17 cellular contexts compared by ENCODE assay signal in the genomic region with DNA sequence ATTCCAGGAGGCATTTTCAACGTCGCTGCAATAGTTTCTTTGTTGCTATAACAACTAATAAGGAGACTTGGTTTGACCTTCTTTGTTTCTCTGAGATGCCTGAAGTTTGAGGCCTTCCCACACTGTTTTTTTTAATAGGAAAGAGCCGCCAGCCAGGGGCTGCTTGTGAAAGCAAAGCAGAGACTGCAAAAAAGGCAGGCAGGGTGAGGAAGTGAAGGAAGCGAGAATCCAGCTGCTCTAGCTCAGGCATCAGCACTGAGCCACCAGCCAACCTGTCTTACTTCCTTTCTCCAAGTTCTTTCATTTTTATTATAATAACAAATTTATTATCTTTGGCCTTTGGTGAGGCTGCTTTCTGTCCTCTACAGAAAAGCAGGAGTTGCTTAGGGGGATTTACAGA.
A peak's percentile ranks its signal among the peaks of the same experiment; 100 is the strongest.
DNase-seq lines count a peak whose midpoint lies in the region; ATAC-seq and TF ChIP-seq lines count a peak whose summit lies in the region.
"Had no signal": no experiment of that assay in that cellular context is flagged by ENCODE, and none has a peak within 500 bp of the region (broad histone marks: within the 10 kb centered on the region; RNA-seq: fewer than 3 reads in every experiment).

No MANE protein-coding gene starts in this region.

- peaks cover 3% of the 10 kb centered on the region; the same call in 1 of the 3 replicates for H3K4me1 Mint-ChIP-seq in GM23338
- H3K4me1 Mint-ChIP-seq in brain, result peaks cover 41% of the 10 kb centered on the region
- no peaks in the 10 kb centered on the region for H3K4me1 Mint-ChIP-seq in stimulated activated effector memory CD8-positive, alpha-beta T cell treated with anti-CD3 and anti-CD28 coated beads, Interleukin-12 subunit alpha, Interleukin-12 subunit beta, amount 100 ng/mL, for 72 hours

- ATAC-seq in GM23338, result no peak
- no peak for ATAC-seq in stimulated activated effector memory CD8-positive, alpha-beta T cell treated with anti-CD3 and anti-CD28 coated beads, Interleukin-12 subunit alpha, Interleukin-12 subunit beta, amount 100 ng/mL, for 72 hours
- ATAC-seq: CD8-positive, alpha-beta T cell; HepG2 had no signal

- H3K27me3 Mint-ChIP-seq in GM23338 (ENCODE audit: insufficient read depth, low read depth, poor library complexity) (peaks cover 3% of the 10 kb centered on the region), brain (no peaks in the 10 kb centered on the region)

- H3K4me1 ChIP-seq in GM23338 (ENCODE audit: insufficient read depth) (peaks cover 6% of the 10 kb centered on the region; the same call in 1 of the 2 replicates), hepatocyte (ENCODE audit: insufficient read depth) (no peaks in the 10 kb centered on the region)
- H3K4me1 ChIP-seq: BE2C had no signal

- TF ChIP-seq CTCF in GM23338 (conservative IDR thresholded peaks at IDR 0.05; ENCODE audit: low read depth in 2 of 2) (no peak), brain (conservative IDR thresholded peaks at IDR 0.05) (no peak), hepatocyte (IDR thresholded peaks at IDR 0.05; ENCODE audit: poor library complexity) (no peak), neural cell (IDR thresholded peaks at IDR 0.05; ENCODE audit: poor library complexity, severe bottlenecking) (no peak)

- H3K79me2 ChIP-seq in GM23338 (replicated peaks; ENCODE audit: insufficient read depth) (no peaks in the 10 kb centered on the region), hepatocyte (no peaks in the 10 kb centered on the region), neural cell (replicated peaks; ENCODE audit: insufficient read depth, low read length) (no peaks in the 10 kb centered on the region)

- H3F3A ChIP-seq in GM23338 (replicated peaks; ENCODE audit: low read depth) (no peaks in the 10 kb centered on the region), neural cell (ENCODE audit: insufficient read depth, low read length, poor library complexity, severe bottlenecking) (no peaks in the 10 kb centered on the region)

- no peak overlapping the region for H3K9ac ChIP-seq in neural cell (ENCODE audit: low read length)

- no peak overlapping the region for H3K27ac ChIP-seq in GM23338 (ENCODE audit: low read depth)
- peak overlapping the region; percentile 22 for H3K27ac ChIP-seq in hepatocyte
- no peak overlapping the region for H3K27ac ChIP-seq in neural cell (ENCODE audit: low read length)
- H3K27ac ChIP-seq: C4-2B had no signal

- no peak for TF ChIP-seq RAD21 in neural cell (conservative IDR thresholded peaks at IDR 0.05)

- H3K9me3 Mint-ChIP-seq in GM23338 (no peaks in the 10 kb centered on the region), brain (peaks cover 0 to 23% (median 8%) of the 10 kb centered on the region in 5 experiments)
- no peaks in the 10 kb centered on the region for H3K9me3 Mint-ChIP-seq in stimulated activated effector memory CD8-positive, alpha-beta T cell treated with anti-CD3 and anti-CD28 coated beads, Interleukin-12 subunit alpha, Interleukin-12 subunit beta, amount 100 ng/mL, for 72 hours
- H3K9me3 Mint-ChIP-seq: CD8-positive, alpha-beta T cell; HFFc6 had no signal

- no peak for DNase-seq in GM23338 (ENCODE audit: low spot score)
- DNase-seq in hepatocyte (ENCODE audit: low spot score), result no peak
- no peak for DNase-seq in retina
- no peak for DNase-seq in stimulated activated effector memory CD8-positive, alpha-beta T cell treated with anti-CD3 and anti-CD28 coated beads, Interleukin-12 subunit alpha, Interleukin-12 subunit beta, amount 100 ng/mL, for 72 hours (ENCODE audit: low spot score in 2 of 2)
- no peak for DNase-seq in AG08395 (ENCODE audit: low spot score)
- DNase-seq: BE2C; CD8-positive, alpha-beta T cell; COR-L47; DMS153; DMS79 treated with DMSO at 0.1 percent for 48 hours; EL; HCEC 1CT; HFFc6 had no signal

- H3K27ac Mint-ChIP-seq in GM23338 (no peak overlapping the region), brain (peak overlapping the region in 4 of 5 experiments; percentile 40 to 71 (median 56))
- no peak overlapping the region for H3K27ac Mint-ChIP-seq in stimulated activated effector memory CD8-positive, alpha-beta T cell treated with anti-CD3 and anti-CD28 coated beads, Interleukin-12 subunit alpha, Interleukin-12 subunit beta, amount 100 ng/mL, for 72 hours
- H3K27ac Mint-ChIP-seq: CD8-positive, alpha-beta T cell; HFFc6 had no signal

- H3K36me3 ChIP-seq in GM23338 (ENCODE audit: insufficient read depth) (no peaks in the 10 kb centered on the region), hepatocyte (replicated peaks; ENCODE audit: insufficient read depth, low read depth) (no peaks in the 10 kb centered on the region), neural cell (ENCODE audit: insufficient read depth, low read length) (no peaks in the 10 kb centered on the region)
- H3K36me3 ChIP-seq: BE2C had no signal

- H3K4me3 Mint-ChIP-seq in GM23338 (no peak overlapping the region), brain (no peak overlapping the region)
- H3K4me3 Mint-ChIP-seq in stimulated activated effector memory CD8-positive, alpha-beta T cell treated with anti-CD3 and anti-CD28 coated beads, Interleukin-12 subunit alpha, Interleukin-12 subunit beta, amount 100 ng/mL, for 72 hours, result no peak overlapping the region
- H3K4me3 Mint-ChIP-seq: CD8-positive, alpha-beta T cell; HFFc6 had no signal

- no peaks in the 10 kb centered on the region for H3K9me2 ChIP-seq in GM23338 (ENCODE audit: insufficient read depth)
- no peaks in the 10 kb centered on the region for H3K9me2 ChIP-seq in hepatocyte (replicated peaks; ENCODE audit: insufficient read depth)
- H3K9me2 ChIP-seq in neural cell (ENCODE audit: insufficient read depth, low read length), result no peaks in the 10 kb centered on the region

- H4K20me1 ChIP-seq in GM23338 (replicated peaks; ENCODE audit: insufficient read depth) (no peaks in the 10 kb centered on the region), hepatocyte (ENCODE audit: insufficient read depth, poor library complexity, severe bottlenecking) (no peaks in the 10 kb centered on the region), neural cell (ENCODE audit: insufficient read depth) (no peaks in the 10 kb centered on the region)

- H3K36me3 Mint-ChIP-seq in GM23338 (ENCODE audit: low read depth), result no peaks in the 10 kb centered on the region
- peaks cover 3% of the 10 kb centered on the region for H3K36me3 Mint-ChIP-seq in brain
- H3K36me3 Mint-ChIP-seq in stimulated activated effector memory CD8-positive, alpha-beta T cell treated with anti-CD3 and anti-CD28 coated beads, Interleukin-12 subunit alpha, Interleukin-12 subunit beta, amount 100 ng/mL, for 72 hours, result no peaks in the 10 kb centered on the region
- H3K36me3 Mint-ChIP-seq: CD8-positive, alpha-beta T cell had no signal

- 26% methylated on average over 4 of the region's 4 CpGs for WGBS in hepatocyte (ENCODE audit: low lambda C conversion rate, missing lambda C conversion rate)

- H3K4me3 ChIP-seq in GM23338, result no peak overlapping the region
- H3K4me3 ChIP-seq in hepatocyte, result no peak overlapping the region
- H3K4me3 ChIP-seq in neural cell (ENCODE audit: low read length), result peak overlapping the region; percentile 8

- peak overlapping the region; percentile 44; the same call in 1 of the 2 replicates for H2AFZ ChIP-seq in GM23338
- no peak overlapping the region for H2AFZ ChIP-seq in hepatocyte
- H2AFZ ChIP-seq in neural cell (ENCODE audit: low read depth, low read length), result no peak overlapping the region

- H3K4me2 ChIP-seq in GM23338, result no peak overlapping the region
- peak overlapping the region; percentile 32 for H3K4me2 ChIP-seq in hepatocyte
- H3K4me2 ChIP-seq in neural cell (ENCODE audit: low read length), result no peak overlapping the region

- TF ChIP-seq EP300 in neural cell (conservative IDR thresholded peaks at IDR 0.05; ENCODE audit: poor library complexity, severe bottlenecking), result no peak

- H3K9me3 ChIP-seq in hepatocyte (ENCODE audit: low read depth) (no peaks in the 10 kb centered on the region), neural cell (ENCODE audit: low read length) (no peaks in the 10 kb centered on the region)
- H3K9me3 ChIP-seq: BE2C had no signal

- H3K27me3 ChIP-seq in GM23338 (ENCODE audit: insufficient read depth) (no peaks in the 10 kb centered on the region), hepatocyte (peaks cover 2% of the 10 kb centered on the region), neural cell (ENCODE audit: insufficient read depth, low read depth, low read length) (no peaks in the 10 kb centered on the region)
- H3K27me3 ChIP-seq: BE2C had no signal

TF ChIP-seq in neural cell, 6 proteins besides CTCF, POLR2A, EP300 and RAD21:
- TF ChIP-seq POLR2AphosphoS5 (IDR thresholded peaks at IDR 0.05), result no peak
- no peak for TF ChIP-seq SMC3 (conservative IDR thresholded peaks at IDR 0.05; ENCODE audit: poor library complexity)
- TF ChIP-seq EZH2 (IDR thresholded peaks at IDR 0.05; ENCODE audit: borderline replicate concordance, insufficient read depth, low read length, poor library complexity, severe bottlenecking), result no peak
- TF ChIP-seq MXI1 (conservative IDR thresholded peaks at IDR 0.05; ENCODE audit: poor library complexity, severe bottlenecking), result no peak
- no peak for TF ChIP-seq TAF1 (IDR thresholded peaks at IDR 0.05; ENCODE audit: low read depth)
- TF ChIP-seq REST (IDR thresholded peaks at IDR 0.05; ENCODE audit: borderline replicate concordance), result no peak

Comparison
In these comparisons a context has a peak if more than half of its experiments do, and no peak if none do; other contexts are left out.
1. H3K27ac Mint-ChIP-seq: peak in brain (4 of 5); none in GM23338 (single experiment) and stimulated activated effector memory CD8-positive, alpha-beta T cell treated with anti-CD3 and anti-CD28 coated beads, Interleukin-12 subunit alpha, Interleukin-12 subunit beta, amount 100 ng/mL, for 72 hours (single experiment).